ENCODE assay signal across 2 cellular contexts in the genomic region with DNA sequence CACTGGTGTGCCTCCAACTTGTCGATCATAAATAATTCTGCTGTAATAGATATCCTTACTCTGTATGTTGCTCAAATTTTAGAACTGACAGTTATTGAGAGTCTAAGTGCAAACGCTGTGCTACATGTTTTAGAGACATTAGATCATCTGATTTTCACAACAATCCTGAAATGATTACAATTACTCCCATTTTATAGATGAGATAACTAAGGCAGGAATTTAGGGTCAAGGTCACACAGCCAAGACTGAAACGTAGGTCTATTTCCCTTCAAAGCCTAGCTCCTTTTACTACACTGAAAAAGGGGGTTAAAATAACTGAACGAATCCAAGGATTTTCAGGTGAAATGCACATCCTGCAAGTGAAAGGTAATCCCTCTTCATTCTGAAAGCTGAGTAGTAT.
TF ChIP-seq lines count a peak whose summit lies in the region.

No MANE protein-coding gene starts in this region.

TF ChIP-seq in GM23338, 12 proteins besides CTCF, POLR2A, EP300 and RAD21 (continues in another document):
- TF ChIP-seq EZH2phosphoT487 (IDR thresholded peaks at IDR 0.05; ENCODE audit: unreplicated experiment), result no peak
- TF ChIP-seq, protein P1, sequence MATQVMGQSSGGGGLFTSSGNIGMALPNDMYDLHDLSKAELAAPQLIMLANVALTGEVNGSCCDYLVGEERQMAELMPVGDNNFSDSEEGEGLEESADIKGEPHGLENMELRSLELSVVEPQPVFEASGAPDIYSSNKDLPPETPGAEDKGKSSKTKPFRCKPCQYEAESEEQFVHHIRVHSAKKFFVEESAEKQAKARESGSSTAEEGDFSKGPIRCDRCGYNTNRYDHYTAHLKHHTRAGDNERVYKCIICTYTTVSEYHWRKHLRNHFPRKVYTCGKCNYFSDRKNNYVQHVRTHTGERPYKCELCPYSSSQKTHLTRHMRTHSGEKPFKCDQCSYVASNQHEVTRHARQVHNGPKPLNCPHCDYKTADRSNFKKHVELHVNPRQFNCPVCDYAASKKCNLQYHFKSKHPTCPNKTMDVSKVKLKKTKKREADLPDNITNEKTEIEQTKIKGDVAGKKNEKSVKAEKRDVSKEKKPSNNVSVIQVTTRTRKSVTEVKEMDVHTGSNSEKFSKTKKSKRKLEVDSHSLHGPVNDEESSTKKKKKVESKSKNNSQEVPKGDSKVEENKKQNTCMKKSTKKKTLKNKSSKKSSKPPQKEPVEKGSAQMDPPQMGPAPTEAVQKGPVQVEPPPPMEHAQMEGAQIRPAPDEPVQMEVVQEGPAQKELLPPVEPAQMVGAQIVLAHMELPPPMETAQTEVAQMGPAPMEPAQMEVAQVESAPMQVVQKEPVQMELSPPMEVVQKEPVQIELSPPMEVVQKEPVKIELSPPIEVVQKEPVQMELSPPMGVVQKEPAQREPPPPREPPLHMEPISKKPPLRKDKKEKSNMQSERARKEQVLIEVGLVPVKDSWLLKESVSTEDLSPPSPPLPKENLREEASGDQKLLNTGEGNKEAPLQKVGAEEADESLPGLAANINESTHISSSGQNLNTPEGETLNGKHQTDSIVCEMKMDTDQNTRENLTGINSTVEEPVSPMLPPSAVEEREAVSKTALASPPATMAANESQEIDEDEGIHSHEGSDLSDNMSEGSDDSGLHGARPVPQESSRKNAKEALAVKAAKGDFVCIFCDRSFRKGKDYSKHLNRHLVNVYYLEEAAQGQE (IDR thresholded peaks at IDR 0.05; ENCODE audit: unreplicated experiment), result no peak
- TF ChIP-seq NANOG (IDR thresholded peaks at IDR 0.05; ENCODE audit: borderline replicate concordance), result no peak
- TF ChIP-seq ZNF331 (CRISPR knock-in tag; IDR thresholded peaks at IDR 0.05; ENCODE audit: low read depth), result no peak
- TF ChIP-seq JUNB (IDR thresholded peaks at IDR 0.05; ENCODE audit: unreplicated experiment), result no peak
- no peak for TF ChIP-seq STAT1 (IDR thresholded peaks at IDR 0.05; ENCODE audit: unreplicated experiment)
- TF ChIP-seq, protein P2, sequence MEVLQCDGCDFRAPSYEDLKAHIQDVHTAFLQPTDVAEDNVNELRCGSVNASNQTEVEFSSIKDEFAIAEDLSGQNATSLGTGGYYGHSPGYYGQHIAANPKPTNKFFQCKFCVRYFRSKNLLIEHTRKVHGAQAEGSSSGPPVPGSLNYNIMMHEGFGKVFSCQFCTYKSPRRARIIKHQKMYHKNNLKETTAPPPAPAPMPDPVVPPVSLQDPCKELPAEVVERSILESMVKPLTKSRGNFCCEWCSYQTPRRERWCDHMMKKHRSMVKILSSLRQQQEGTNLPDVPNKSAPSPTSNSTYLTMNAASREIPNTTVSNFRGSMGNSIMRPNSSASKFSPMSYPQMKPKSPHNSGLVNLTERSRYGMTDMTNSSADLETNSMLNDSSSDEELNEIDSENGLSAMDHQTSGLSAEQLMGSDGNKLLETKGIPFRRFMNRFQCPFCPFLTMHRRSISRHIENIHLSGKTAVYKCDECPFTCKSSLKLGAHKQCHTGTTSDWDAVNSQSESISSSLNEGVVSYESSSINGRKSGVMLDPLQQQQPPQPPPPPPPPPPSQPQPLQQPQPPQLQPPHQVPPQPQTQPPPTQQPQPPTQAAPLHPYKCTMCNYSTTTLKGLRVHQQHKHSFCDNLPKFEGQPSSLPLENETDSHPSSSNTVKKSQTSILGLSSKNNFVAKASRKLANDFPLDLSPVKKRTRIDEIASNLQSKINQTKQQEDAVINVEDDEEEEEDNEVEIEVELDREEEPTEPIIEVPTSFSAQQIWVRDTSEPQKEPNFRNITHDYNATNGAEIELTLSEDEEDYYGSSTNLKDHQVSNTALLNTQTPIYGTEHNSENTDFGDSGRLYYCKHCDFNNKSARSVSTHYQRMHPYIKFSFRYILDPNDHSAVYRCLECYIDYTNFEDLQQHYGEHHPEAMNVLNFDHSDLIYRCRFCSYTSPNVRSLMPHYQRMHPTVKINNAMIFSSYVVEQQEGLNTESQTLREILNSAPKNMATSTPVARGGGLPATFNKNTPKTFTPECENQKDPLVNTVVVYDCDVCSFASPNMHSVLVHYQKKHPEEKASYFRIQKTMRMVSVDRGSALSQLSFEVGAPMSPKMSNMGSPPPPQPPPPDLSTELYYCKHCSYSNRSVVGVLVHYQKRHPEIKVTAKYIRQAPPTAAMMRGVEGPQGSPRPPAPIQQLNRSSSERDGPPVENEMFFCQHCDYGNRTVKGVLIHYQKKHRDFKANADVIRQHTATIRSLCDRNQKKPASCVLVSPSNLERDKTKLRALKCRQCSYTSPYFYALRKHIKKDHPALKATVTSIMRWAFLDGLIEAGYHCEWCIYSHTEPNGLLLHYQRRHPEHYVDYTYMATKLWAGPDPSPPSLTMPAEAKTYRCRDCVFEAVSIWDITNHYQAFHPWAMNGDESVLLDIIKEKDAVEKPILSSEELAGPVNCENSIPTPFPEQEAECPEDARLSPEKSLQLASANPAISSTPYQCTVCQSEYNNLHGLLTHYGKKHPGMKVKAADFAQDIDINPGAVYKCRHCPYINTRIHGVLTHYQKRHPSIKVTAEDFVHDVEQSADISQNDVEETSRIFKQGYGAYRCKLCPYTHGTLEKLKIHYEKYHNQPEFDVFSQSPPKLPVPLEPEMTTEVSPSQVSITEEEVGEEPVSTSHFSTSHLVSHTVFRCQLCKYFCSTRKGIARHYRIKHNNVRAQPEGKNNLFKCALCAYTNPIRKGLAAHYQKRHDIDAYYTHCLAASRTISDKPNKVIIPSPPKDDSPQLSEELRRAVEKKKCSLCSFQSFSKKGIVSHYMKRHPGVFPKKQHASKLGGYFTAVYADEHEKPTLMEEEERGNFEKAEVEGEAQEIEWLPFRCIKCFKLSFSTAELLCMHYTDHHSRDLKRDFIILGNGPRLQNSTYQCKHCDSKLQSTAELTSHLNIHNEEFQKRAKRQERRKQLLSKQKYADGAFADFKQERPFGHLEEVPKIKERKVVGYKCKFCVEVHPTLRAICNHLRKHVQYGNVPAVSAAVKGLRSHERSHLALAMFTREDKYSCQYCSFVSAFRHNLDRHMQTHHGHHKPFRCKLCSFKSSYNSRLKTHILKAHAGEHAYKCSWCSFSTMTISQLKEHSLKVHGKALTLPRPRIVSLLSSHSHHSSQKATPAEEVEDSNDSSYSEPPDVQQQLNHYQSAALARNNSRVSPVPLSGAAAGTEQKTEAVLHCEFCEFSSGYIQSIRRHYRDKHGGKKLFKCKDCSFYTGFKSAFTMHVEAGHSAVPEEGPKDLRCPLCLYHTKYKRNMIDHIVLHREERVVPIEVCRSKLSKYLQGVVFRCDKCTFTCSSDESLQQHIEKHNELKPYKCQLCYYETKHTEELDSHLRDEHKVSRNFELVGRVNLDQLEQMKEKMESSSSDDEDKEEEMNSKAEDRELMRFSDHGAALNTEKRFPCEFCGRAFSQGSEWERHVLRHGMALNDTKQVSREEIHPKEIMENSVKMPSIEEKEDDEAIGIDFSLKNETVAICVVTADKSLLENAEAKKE (CRISPR knock-in tag; IDR thresholded peaks at IDR 0.05), result no peak
- TF ChIP-seq, protein P3, sequence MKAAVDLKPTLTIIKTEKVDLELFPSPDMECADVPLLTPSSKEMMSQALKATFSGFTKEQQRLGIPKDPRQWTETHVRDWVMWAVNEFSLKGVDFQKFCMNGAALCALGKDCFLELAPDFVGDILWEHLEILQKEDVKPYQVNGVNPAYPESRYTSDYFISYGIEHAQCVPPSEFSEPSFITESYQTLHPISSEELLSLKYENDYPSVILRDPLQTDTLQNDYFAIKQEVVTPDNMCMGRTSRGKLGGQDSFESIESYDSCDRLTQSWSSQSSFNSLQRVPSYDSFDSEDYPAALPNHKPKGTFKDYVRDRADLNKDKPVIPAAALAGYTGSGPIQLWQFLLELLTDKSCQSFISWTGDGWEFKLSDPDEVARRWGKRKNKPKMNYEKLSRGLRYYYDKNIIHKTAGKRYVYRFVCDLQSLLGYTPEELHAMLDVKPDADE (IDR thresholded peaks at IDR 0.05), result no peak
- TF ChIP-seq ZNF114 (CRISPR knock-in tag; IDR thresholded peaks at IDR 0.05), result no peak
- no peak for TF ChIP-seq EZH2 (IDR thresholded peaks at IDR 0.05; ENCODE audit: low read depth, unreplicated experiment)

TF ChIP-seq in GM12878, 131 proteins besides CTCF, POLR2A, EP300 and RAD21:
- TF ChIP-seq FOS (IDR thresholded peaks at IDR 0.05; ENCODE audit: borderline replicate concordance, extremely low read depth, insufficient read length) (no peak), SMARCA5 (IDR thresholded peaks at IDR 0.05) (0 out of 2 replicates have a peak, but pooled peaks have one; percentile 19), ZNF217 (IDR thresholded peaks at IDR 0.05) (0 out of 2 replicates have a peak, but pooled peaks have one; percentile 25)
